In genomic region chr16:88815227-88815626, GRCh38 we compare ENCODE assay signal across 1 cellular context.
A peak's percentile ranks its signal among the peaks of the same experiment; 100 is the strongest.
TF ChIP-seq lines count a peak whose summit lies in the region.

No MANE protein-coding gene starts in this region.

TF ChIP-seq in K562, 482 proteins besides CTCF, POLR2A, EP300 and RAD21:
- TF ChIP-seq NR2F6 (CRISPR knock-in tag; IDR thresholded peaks at IDR 0.05): no peak
- TF ChIP-seq POLR2G (IDR thresholded peaks at IDR 0.05; ENCODE audit: low read depth, low read length): 0 out of 2 replicates have a peak, but pooled peaks have one; percentile 1
- TF ChIP-seq ZNF140 (CRISPR knock-in tag; IDR thresholded peaks at IDR 0.05): no peak
